Comparison of ENCODE assay signal across 2 cellular contexts in the genomic region with DNA sequence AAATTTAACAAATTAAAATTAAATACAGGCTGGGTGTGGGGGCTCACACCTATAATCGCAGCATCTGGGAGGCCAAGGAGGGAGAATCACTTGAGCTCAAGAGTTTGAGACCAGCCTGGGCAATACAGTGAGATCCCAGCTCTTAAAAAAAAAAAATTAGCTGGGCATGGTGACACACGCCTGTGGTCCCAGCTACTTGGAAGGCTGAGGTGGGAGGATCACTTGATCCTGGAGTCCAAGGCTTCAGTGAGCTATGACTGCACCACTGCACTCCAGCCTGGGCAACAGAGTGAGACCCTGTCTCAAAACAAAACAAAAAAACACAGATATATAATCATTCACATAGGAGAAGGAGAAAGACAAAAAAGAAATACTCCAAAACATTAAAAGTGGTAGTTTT. TPM values are rescaled to one million over a fixed set of nuclear protein-coding genes. Genes with fewer than 3 reads are reported as not detected.
"Had no signal": no experiment of that assay in that cellular context is flagged by ENCODE, and none has a peak within 500 bp of the region (broad histone marks: within the 10 kb centered on the region; RNA-seq: fewer than 3 reads in every experiment).

No MANE protein-coding gene starts in this region.

RNA-seq across cellular contexts. Expression of gene KLHL41, which starts 30.0 kb away (rescaled TPM):
- total RNA-seq: endodermal cell, epithelial cell of proximal tubule had no signal
